1 cellular context compared by ENCODE assay signal in the genomic region with DNA sequence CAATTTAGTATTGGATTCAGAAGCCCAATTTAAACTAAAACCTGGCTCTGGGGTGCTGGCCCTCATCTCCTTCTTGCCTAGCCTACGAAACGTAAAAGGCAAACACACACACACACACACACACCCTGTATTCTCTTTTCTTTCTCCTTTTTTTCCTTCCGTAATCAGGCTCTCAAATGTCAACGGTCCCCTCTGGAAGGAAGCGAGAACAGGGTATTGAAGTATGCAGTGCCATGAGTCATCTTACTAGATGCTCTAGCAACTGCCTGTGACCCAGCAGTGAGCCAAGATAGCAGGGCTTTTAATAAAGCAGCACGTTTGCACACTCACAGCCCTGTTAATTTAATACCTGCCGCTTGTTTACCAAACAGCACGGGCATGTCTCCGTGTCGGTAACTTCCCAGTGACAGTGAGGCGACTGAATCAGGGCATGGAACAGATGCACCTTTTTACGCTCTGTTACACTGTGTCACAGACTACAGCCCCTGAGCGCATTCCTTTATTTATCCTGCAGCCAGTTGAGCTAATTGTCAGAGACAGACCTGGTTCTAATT.
TF ChIP-seq lines count a peak whose summit lies in the region.

No MANE protein-coding gene starts in this region.

TF ChIP-seq in GM23338, 12 proteins besides CTCF, POLR2A, EP300 and RAD21 (continued from another document):
- TF ChIP-seq POLR2AphosphoS5 (IDR thresholded peaks at IDR 0.05; ENCODE audit: low read depth) (no peak), EZH2 (IDR thresholded peaks at IDR 0.05; ENCODE audit: low read depth, unreplicated experiment) (no peak), ZNF114 (CRISPR knock-in tag; IDR thresholded peaks at IDR 0.05) (no peak), EZH2phosphoT487 (IDR thresholded peaks at IDR 0.05; ENCODE audit: unreplicated experiment) (no peak), NANOG (IDR thresholded peaks at IDR 0.05; ENCODE audit: borderline replicate concordance) (no peak), JUNB (IDR thresholded peaks at IDR 0.05; ENCODE audit: unreplicated experiment) (no peak), STAT1 (IDR thresholded peaks at IDR 0.05; ENCODE audit: unreplicated experiment) (no peak)
- TF ChIP-seq, protein P1, sequence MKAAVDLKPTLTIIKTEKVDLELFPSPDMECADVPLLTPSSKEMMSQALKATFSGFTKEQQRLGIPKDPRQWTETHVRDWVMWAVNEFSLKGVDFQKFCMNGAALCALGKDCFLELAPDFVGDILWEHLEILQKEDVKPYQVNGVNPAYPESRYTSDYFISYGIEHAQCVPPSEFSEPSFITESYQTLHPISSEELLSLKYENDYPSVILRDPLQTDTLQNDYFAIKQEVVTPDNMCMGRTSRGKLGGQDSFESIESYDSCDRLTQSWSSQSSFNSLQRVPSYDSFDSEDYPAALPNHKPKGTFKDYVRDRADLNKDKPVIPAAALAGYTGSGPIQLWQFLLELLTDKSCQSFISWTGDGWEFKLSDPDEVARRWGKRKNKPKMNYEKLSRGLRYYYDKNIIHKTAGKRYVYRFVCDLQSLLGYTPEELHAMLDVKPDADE (IDR thresholded peaks at IDR 0.05), result no peak
- TF ChIP-seq, protein P2, sequence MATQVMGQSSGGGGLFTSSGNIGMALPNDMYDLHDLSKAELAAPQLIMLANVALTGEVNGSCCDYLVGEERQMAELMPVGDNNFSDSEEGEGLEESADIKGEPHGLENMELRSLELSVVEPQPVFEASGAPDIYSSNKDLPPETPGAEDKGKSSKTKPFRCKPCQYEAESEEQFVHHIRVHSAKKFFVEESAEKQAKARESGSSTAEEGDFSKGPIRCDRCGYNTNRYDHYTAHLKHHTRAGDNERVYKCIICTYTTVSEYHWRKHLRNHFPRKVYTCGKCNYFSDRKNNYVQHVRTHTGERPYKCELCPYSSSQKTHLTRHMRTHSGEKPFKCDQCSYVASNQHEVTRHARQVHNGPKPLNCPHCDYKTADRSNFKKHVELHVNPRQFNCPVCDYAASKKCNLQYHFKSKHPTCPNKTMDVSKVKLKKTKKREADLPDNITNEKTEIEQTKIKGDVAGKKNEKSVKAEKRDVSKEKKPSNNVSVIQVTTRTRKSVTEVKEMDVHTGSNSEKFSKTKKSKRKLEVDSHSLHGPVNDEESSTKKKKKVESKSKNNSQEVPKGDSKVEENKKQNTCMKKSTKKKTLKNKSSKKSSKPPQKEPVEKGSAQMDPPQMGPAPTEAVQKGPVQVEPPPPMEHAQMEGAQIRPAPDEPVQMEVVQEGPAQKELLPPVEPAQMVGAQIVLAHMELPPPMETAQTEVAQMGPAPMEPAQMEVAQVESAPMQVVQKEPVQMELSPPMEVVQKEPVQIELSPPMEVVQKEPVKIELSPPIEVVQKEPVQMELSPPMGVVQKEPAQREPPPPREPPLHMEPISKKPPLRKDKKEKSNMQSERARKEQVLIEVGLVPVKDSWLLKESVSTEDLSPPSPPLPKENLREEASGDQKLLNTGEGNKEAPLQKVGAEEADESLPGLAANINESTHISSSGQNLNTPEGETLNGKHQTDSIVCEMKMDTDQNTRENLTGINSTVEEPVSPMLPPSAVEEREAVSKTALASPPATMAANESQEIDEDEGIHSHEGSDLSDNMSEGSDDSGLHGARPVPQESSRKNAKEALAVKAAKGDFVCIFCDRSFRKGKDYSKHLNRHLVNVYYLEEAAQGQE (IDR thresholded peaks at IDR 0.05; ENCODE audit: unreplicated experiment), result no peak
